1 cellular context compared by ENCODE assay signal in the genomic region with DNA sequence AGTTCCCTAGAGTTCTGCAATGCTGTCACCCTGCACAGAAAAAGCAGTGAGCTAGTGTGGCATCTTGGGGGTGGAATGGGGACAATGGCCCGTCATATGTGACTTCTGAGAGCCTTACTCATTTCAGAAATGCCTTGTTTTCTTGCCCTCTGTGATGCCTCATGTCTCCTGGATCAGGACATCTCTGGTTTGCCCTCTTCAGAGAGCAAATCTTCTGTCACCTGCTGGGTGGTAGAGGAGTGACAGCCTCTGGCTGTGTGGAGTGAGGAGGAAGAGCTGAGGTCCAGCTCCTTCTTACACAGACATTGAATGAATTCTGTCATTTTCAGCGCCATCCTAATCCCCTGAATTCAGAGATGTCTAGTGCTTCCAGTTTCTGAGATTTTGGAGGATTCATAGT.
TF ChIP-seq lines count a peak whose summit lies in the region.

No MANE protein-coding gene starts in this region.

TF ChIP-seq in K562, 482 proteins besides CTCF, POLR2A, EP300 and RAD21:
- TF ChIP-seq TFAM (CRISPR knock-in tag; conservative IDR thresholded peaks at IDR 0.05) (no peak), ZNF175 (CRISPR knock-in tag; IDR thresholded peaks at IDR 0.05; ENCODE audit: low read depth) (no peak), FUS (optimal IDR thresholded peaks at IDR 0.05; ENCODE audit: low read depth, low read length) (no peak), NFYB (IDR thresholded peaks at IDR 0.05; ENCODE audit: extremely low read depth, insufficient read length) (no peak), RHOXF2B (CRISPR knock-in tag; conservative IDR thresholded peaks at IDR 0.05) (no peak), CCNT2 (IDR thresholded peaks at IDR 0.05; ENCODE audit: borderline replicate concordance, extremely low read depth, insufficient read length, low read depth, low read length) (no peak), HNRNPL (IDR thresholded peaks at IDR 0.05; ENCODE audit: low read depth, low read length) (no peak), XRCC4 (IDR thresholded peaks at IDR 0.05; ENCODE audit: extremely low read depth, insufficient read depth, insufficient read length) (no peak), RB1 (IDR thresholded peaks at IDR 0.05; ENCODE audit: low read depth) (no peak), ZNF41 (CRISPR knock-in tag; conservative IDR thresholded peaks at IDR 0.05) (no peak), GABPB2 (CRISPR knock-in tag; conservative IDR thresholded peaks at IDR 0.05) (no peak)
- TF ChIP-seq, protein P1, sequence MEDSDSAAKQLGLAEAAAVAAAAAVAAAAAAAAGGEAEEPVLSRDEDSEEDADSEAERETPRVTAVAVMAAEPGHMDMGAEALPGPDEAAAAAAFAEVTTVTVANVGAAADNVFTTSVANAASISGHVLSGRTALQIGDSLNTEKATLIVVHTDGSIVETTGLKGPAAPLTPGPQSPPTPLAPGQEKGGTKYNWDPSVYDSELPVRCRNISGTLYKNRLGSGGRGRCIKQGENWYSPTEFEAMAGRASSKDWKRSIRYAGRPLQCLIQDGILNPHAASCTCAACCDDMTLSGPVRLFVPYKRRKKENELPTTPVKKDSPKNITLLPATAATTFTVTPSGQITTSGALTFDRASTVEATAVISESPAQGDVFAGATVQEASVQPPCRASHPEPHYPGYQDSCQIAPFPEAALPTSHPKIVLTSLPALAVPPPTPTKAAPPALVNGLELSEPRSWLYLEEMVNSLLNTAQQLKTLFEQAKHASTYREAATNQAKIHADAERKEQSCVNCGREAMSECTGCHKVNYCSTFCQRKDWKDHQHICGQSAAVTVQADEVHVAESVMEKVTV (CRISPR knock-in tag; IDR thresholded peaks at IDR 0.05) = no peak
TF ChIP-seq in K562: peak in this region for 0.
